In genomic region chr5:60382761-60383160, GRCh38 we compare ENCODE assay signal across 9 cellular contexts.
DNase-seq lines count a peak whose midpoint lies in the region; ATAC-seq and TF ChIP-seq lines count a peak whose summit lies in the region.
"Had no signal": no experiment of that assay in that cellular context is flagged by ENCODE, and none has a peak within 500 bp of the region (broad histone marks: within the 10 kb centered on the region; RNA-seq: fewer than 3 reads in every experiment).

No MANE protein-coding gene starts in this region.

- no peak overlapping the region for H3K18ac ChIP-seq in mesendoderm (ENCODE audit: low read length)

- H3K4ac ChIP-seq in mesendoderm (ENCODE audit: low read depth, low read length): no peak overlapping the region

- H4K5ac ChIP-seq in mesendoderm (ENCODE audit: low read length): no peak overlapping the region

- H3K4me3 ChIP-seq in astrocyte of the cerebellum (ENCODE audit: low read depth, low read length) (no peak overlapping the region), mesendoderm (ENCODE audit: low read length) (no peak overlapping the region), ovary (no peak overlapping the region)
- H3K4me3 ChIP-seq: BLaER1 had no signal

- in situ Hi-C loops in KBM-7 (cut with MboI; ENCODE audit: low pct_unique_long_range_greater_than_20kb, low sequenced_read_pairs): no loop called here
- in situ Hi-C loops in astrocyte of the cerebellum (cut with HindIII; ENCODE audit: low sequenced_read_pairs): no loop called here

- H3K9me3 ChIP-seq in ovary: no peaks in the 10 kb centered on the region
- H3K9me3 ChIP-seq: BLaER1 had no signal

- H3K36me3 ChIP-seq in mesendoderm (ENCODE audit: control insufficient read depth, insufficient read depth, low read length) (no peaks in the 10 kb centered on the region), ovary (no peaks in the 10 kb centered on the region)
- H3K36me3 ChIP-seq: BLaER1 had no signal

- no peaks in the 10 kb centered on the region for H3K79me1 ChIP-seq in mesendoderm (ENCODE audit: low read length)

- H3K27me3 ChIP-seq in mesendoderm (ENCODE audit: insufficient read depth, low read length, poor library complexity) (no peaks in the 10 kb centered on the region), ovary (no peaks in the 10 kb centered on the region)
- H3K27me3 ChIP-seq: BLaER1 had no signal

- H3K56ac ChIP-seq in mesendoderm (ENCODE audit: low read length): no peak overlapping the region

- H3K9ac ChIP-seq in mesendoderm (ENCODE audit: low read length): no peak overlapping the region
- H3K9ac ChIP-seq: BLaER1 had no signal

- H2BK15ac ChIP-seq in mesendoderm (replicated peaks; ENCODE audit: low read depth): no peak overlapping the region

- no peak for TF ChIP-seq EP300 in ovary (IDR thresholded peaks at IDR 0.05)

- DNase-seq in NCI-H1105 treated with DMSO at 0.1 percent for 48 hours (lab: John Stamatoyannopoulos, UW): peak; percentile 7
- DNase-seq in NCI-H1105 (lab: John Stamatoyannopoulos, UW): no peak
- peak; percentile 49 for DNase-seq in KBM-7
- DNase-seq in astrocyte of the cerebellum (ENCODE audit: low read depth): peak; percentile 26
- peak; percentile 32 for DNase-seq in mesendoderm
- DNase-seq in ovary: no peak
- no peak for DNase-seq in posterior vena cava (ENCODE audit: low spot score)

- H3K4me2 ChIP-seq in mesendoderm (ENCODE audit: low read length): no peak overlapping the region
- H3K4me2 ChIP-seq: BLaER1 had no signal

- no peaks in the 10 kb centered on the region for H3K79me2 ChIP-seq in mesendoderm (ENCODE audit: control insufficient read depth, insufficient read depth, low read length)

- no peak overlapping the region for H3K27ac ChIP-seq in mesendoderm (ENCODE audit: low read depth, low read length)
- H3K27ac ChIP-seq in ovary: no peak overlapping the region
- H3K27ac ChIP-seq: BLaER1 had no signal

- no peak overlapping the region for H3K23ac ChIP-seq in mesendoderm (ENCODE audit: low read length)

- H2AK5ac ChIP-seq in mesendoderm (ENCODE audit: low read length): no peak overlapping the region

- intact Hi-C loops in ovary (cut with DNase I) (no loop called here), posterior vena cava (cut with DNase I) (loop anchor here (5.0 to 10.0 kb wide), 3 partner anchors 162 to 570 kb away; no protein-coding TSS in a partner anchor)

- ATAC-seq in GM18873 (IDR thresholded peaks at IDR 0.05; ENCODE audit: low FRiP score, unreplicated experiment): no peak

- no peak overlapping the region for H4K8ac ChIP-seq in mesendoderm (ENCODE audit: low read depth, low read length)

- H3K4me1 ChIP-seq in mesendoderm (ENCODE audit: control insufficient read depth, low read depth, low read length) (no peaks in the 10 kb centered on the region), ovary (ENCODE audit: insufficient read depth) (no peaks in the 10 kb centered on the region)
- H3K4me1 ChIP-seq: BLaER1 had no signal

- WGBS in mesendoderm (ENCODE audit: extremely low coverage, insufficient coverage, low lambda C conversion rate): no CpG with 5 or more reads among the region's 2 CpGs
- WGBS in ovary, 3 donors: 36 to 45% (median 43%) methylated on average over 2 of the region's 2 CpGs

- no peak overlapping the region for H2BK5ac ChIP-seq in mesendoderm (ENCODE audit: low read length)

- no peak for TF ChIP-seq POLR2A in ovary (IDR thresholded peaks at IDR 0.05)

- no peak overlapping the region for H2BK120ac ChIP-seq in mesendoderm (ENCODE audit: low read depth, low read length)

- peak; percentile 53 for TF ChIP-seq CTCF in astrocyte of the cerebellum (IDR thresholded peaks at IDR 0.05; ENCODE audit: low read depth, low read length, missing control alignments)
- TF ChIP-seq CTCF in ovary (IDR thresholded peaks at IDR 0.05): no peak

Comparison
In these comparisons a context has a peak if more than half of its experiments do, and no peak if none do; other contexts are left out.
1. DNase-seq: peak in NCI-H1105 treated with DMSO at 0.1 percent for 48 hours (single experiment), KBM-7 (single experiment), astrocyte of the cerebellum (single experiment) and mesendoderm (single experiment); none in NCI-H1105 (single experiment), ovary (0 of 5) and posterior vena cava (single experiment).
2. intact Hi-C loops: an anchor here in posterior vena cava (5.0 to 10.0 kb wide); none called in ovary.